In the genomic region with DNA sequence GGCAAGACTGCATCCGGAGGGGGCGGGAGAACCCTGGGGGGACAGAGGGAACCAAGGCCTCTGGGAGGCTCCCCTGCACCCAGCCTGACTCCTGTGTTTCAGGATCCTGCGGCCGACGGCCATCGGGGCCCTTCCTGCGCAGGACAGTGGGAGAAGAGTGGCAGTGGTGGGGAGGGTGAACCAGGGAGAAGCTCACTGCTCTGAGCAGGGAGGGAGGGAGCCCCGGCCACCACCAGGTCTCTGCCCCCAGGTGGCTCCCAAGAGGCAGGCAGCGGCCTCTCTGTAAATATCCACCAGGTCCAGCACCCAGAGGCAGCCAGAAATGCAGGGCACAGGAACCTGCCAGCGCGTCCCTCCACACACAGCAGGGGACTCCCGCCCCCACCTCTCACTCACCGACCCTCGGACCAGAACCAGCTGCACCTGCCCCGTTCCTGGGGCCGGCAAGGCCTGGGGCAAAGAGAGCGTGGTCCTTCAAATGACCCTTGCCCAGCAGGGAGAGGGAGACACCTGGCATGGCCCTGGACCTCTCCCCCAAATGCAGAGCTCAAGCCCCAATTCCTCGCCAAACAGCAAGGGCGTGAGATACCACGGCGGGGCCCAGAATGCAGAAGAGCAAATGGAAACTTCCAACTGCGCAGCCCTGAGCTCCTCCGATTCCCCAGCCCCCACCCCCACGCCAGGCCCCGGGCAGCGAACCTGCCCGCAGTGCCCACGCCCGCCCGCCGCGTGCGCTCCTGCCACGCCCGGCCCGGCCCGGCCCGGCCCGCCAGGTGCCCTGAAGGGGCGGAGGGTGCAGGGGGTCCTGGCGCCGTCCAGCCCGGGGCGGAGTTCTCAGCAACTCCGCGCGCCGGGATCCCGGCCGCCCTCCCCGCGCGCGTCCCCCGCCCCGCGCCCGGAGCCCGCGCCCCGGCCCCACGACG, we compare ENCODE assay signal across 8 cellular contexts. TPM values are rescaled to one million over a fixed set of nuclear protein-coding genes. Genes with fewer than 3 reads are reported as not detected.
DNase-seq lines count a peak whose midpoint lies in the region; ATAC-seq lines count a peak whose summit lies in the region.

No MANE protein-coding gene starts in this region.

- peaks cover 55% of the 10 kb centered on the region for H3K27me3 Mint-ChIP-seq in activated naive CD8-positive, alpha-beta T cell treated with anti-CD3 and anti-CD28 coated beads, Interleukin-2, amount 50 U/mL, for 24 hours

- ATAC-seq in activated naive CD8-positive, alpha-beta T cell treated with anti-CD3 and anti-CD28 coated beads, Interleukin-2, amount 50 U/mL, for 24 hours, result peak; percentile 69
- ATAC-seq in HG02840 (IDR thresholded peaks at IDR 0.05; ENCODE audit: low FRiP score, unreplicated experiment) (no peak), GM18870 (IDR thresholded peaks at IDR 0.05; ENCODE audit: unreplicated experiment) (no peak)

- H3K27ac Mint-ChIP-seq in activated naive CD8-positive, alpha-beta T cell treated with anti-CD3 and anti-CD28 coated beads, Interleukin-2, amount 50 U/mL, for 24 hours, result no peak overlapping the region

- no peaks in the 10 kb centered on the region for H3K9me3 Mint-ChIP-seq in activated naive CD8-positive, alpha-beta T cell treated with anti-CD3 and anti-CD28 coated beads, Interleukin-2, amount 50 U/mL, for 24 hours

- DNase-seq in D341Med (ENCODE audit: low spot score) (peak; percentile 66), NCI-H460 (ENCODE audit: extremely low read depth, low read depth) (peak; percentile 11), iPS-NIHi11 (ENCODE audit: low spot score) (peak; percentile 81), SHP77 treated with DMSO at 0.1 percent for 48 hours (lab: John Stamatoyannopoulos, UW) (no peak)
- DNase-seq in activated naive CD8-positive, alpha-beta T cell treated with anti-CD3 and anti-CD28 coated beads, Interleukin-2, amount 50 U/mL, for 24 hours, result peak; percentile 29
- DNase-seq in stimulated activated CD4-positive, alpha-beta T cell treated with anti-CD3 and anti-CD28 coated beads, Interleukin-4, amount 100 ng/mL, for 4 hours, result peak; percentile 23 to 42

- H3K36me3 Mint-ChIP-seq in activated naive CD8-positive, alpha-beta T cell treated with anti-CD3 and anti-CD28 coated beads, Interleukin-2, amount 50 U/mL, for 24 hours (ENCODE audit: low read depth), result no peaks in the 10 kb centered on the region

- peaks cover 6% of the 10 kb centered on the region for H3K4me1 Mint-ChIP-seq in activated naive CD8-positive, alpha-beta T cell treated with anti-CD3 and anti-CD28 coated beads, Interleukin-2, amount 50 U/mL, for 24 hours

- H3K4me3 Mint-ChIP-seq in activated naive CD8-positive, alpha-beta T cell treated with anti-CD3 and anti-CD28 coated beads, Interleukin-2, amount 50 U/mL, for 24 hours, result peak overlapping the region; percentile 57

RNA-seq across cellular contexts. Expression of a gene that starts 0.8 kb away (rescaled TPM):
- 0.89 and 1.2 TPM in 2 replicates for total RNA-seq in NCI-H460 (2014; rRNA removed; shearing (Covaris generic))
- 0.81 and 1.6 TPM in 2 replicates for polyA plus RNA-seq in NCI-H460 (2014; cell fraction: nucleus; rRNA removed)
